2 cellular contexts compared by ENCODE assay signal in genomic region chr17:31818863-31819262, GRCh38. TPM values are rescaled to one million over a fixed set of nuclear protein-coding genes. Genes with fewer than 3 reads are reported as not detected.
DNase-seq lines count a peak whose midpoint lies in the region.
"Not testable (repeated sequence)": the region's sequence is repeated elsewhere in the genome, so short reads cannot be mapped to it uniquely, and the experiment has no call there.

No MANE protein-coding gene starts in this region.

- DNase-seq in cardiac septum (ENCODE audit: low spot score) (peak; percentile 41), posterior vena cava (ENCODE audit: low spot score) (peak; percentile 28)

- intact Hi-C loops in cardiac septum (cut with DNase I); posterior vena cava (cut with DNase I): not testable (repeated sequence)

RNA-seq across cellular contexts. Expression of gene COPRS, which starts 40.2 kb away (rescaled TPM):
- 51.9 TPM for total RNA-seq in cardiac septum
- 10 to 100 TPM; 41.0 to 54.8 TPM for total RNA-seq in posterior vena cava
